8 cellular contexts compared by ENCODE assay signal in the genomic region with DNA sequence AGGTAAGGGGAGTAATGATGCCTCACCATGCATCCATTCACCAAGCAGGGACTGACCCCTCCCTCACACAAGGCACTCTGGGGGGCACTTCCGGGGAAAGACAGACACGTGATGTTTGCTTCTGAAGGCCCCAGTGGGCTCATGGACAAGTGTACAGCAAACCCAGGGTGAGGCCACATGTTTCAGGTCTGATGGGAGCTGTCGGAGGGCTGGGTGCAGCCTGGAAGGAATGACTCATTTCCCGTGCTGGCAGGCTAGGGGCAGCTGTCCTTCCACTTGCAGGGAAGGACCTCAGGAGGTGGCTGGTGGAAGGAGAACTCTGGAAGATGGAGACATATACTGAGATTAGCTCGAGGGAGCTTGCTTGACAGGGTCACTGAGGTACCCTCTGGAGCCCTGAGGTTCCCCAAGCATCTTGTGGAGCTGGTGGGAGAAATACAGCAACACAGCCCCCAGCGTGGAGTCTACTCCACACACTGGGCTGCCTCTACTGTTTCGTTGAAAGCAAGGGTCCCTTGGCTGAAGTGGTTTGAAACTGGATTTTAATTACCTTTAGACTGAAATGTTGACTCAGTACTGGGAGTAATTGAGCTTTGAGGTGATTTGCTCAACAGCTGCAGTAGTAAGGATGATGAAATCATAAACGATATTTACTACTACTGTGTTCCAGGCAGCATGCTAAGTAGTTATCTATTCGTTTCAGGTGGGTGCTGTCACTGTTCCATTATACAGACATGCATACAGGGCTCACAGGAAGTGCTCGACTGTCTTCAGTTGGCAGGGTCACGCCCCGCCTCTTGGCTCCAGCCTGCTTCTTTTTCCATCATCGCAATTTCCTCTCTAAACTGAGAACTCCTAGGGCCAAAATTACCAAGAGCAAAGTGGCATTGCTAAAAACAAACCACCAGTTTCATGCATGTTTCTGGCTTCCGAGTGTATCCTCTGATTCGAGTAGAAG.
DNase-seq lines count a peak whose midpoint lies in the region; ATAC-seq and TF ChIP-seq lines count a peak whose summit lies in the region.

No MANE protein-coding gene starts in this region.

- H3K27ac ChIP-seq in HEK293 (ENCODE audit: extremely low read depth, low read depth, low read length) (no peak overlapping the region), RWPE2 (ENCODE audit: poor library complexity, severe bottlenecking) (peak overlapping the region; percentile 67), tibial nerve (peak overlapping the region; percentile 19 to 94 (median 68))

- TF ChIP-seq CTCF in HEK293 (tag by site-specific recombination; IDR thresholded peaks at IDR 0.05) (no peak), RWPE2 (IDR thresholded peaks at IDR 0.05; ENCODE audit: poor library complexity, severe bottlenecking) (peak; percentile 52), chondrocyte (IDR thresholded peaks at IDR 0.05) (peak; percentile 29), tibial nerve (IDR thresholded peaks at IDR 0.05) (no peak)

- H3K36me3 ChIP-seq in HEK293 (ENCODE audit: control insufficient read depth in 2 of 2, insufficient read depth in 1 of 2, low read length in 2 of 2) = no peaks in the 10 kb centered on the region
- H3K36me3 ChIP-seq in RWPE2 (ENCODE audit: low read depth) = no peaks in the 10 kb centered on the region
- H3K36me3 ChIP-seq in tibial nerve = no peaks in the 10 kb centered on the region

- POLR2A ChIA-PET in HEK293 (lab: Yijun Ruan, JAX) = no interaction called here

- no peak overlapping the region for H3K4me3 Mint-ChIP-seq in chondrocyte (ENCODE audit: unreplicated experiment)

- no peak overlapping the region for H3K4me3 ChIP-seq in HEK293 (ENCODE audit: low read depth, low read length)
- H3K4me3 ChIP-seq in RWPE2 (ENCODE audit: severe bottlenecking) = no peak overlapping the region
- H3K4me3 ChIP-seq in tibial nerve = no peak overlapping the region

- H3K27ac Mint-ChIP-seq in chondrocyte (ENCODE audit: unreplicated experiment) = peak overlapping the region; percentile 92

- H3K9me3 ChIP-seq in HEK293 (ENCODE audit: control insufficient read depth, insufficient read depth, low read depth, low read length) (no peaks in the 10 kb centered on the region), RWPE2 (ENCODE audit: severe bottlenecking) (no peaks in the 10 kb centered on the region), tibial nerve (no peaks in the 10 kb centered on the region)

- no peaks in the 10 kb centered on the region for H3K36me3 Mint-ChIP-seq in chondrocyte (ENCODE audit: low read depth)

- peak; percentile 84 for DNase-seq in RWPE2 (ENCODE audit: low spot score)
- DNase-seq in chondrocyte (ENCODE audit: low spot score) = no peak
- peak; percentile 84 for DNase-seq in myocyte (ENCODE audit: low read depth)
- DNase-seq in tibial nerve (ENCODE audit: low spot score in 2 of 2) = peak in 1 of 2 donors; percentile 48
- DNase-seq in GOT3 (lab: John Stamatoyannopoulos, UW) = no peak

- TF ChIP-seq POLR2A in tibial nerve (IDR thresholded peaks at IDR 0.05) = no peak

- CTCF ChIA-PET in HEK293 (lab: Yijun Ruan, JAX) = no interaction called here

- H3K4me1 Mint-ChIP-seq in chondrocyte (ENCODE audit: low read depth) = peaks cover 57% of the 10 kb centered on the region

- 34 to 39% methylated on average over 15 of the region's 15 CpGs for WGBS in tibial nerve, 2 donors

- peak; percentile 49 to 65 for TF ChIP-seq EP300 in tibial nerve (IDR thresholded peaks at IDR 0.05)

- ATAC-seq in RWPE2 (ENCODE audit: low read depth) = peak; percentile 92
- ATAC-seq in GM19455 (IDR thresholded peaks at IDR 0.05; ENCODE audit: unreplicated experiment) = no peak
- no peak for ATAC-seq in GM18870 (IDR thresholded peaks at IDR 0.05; ENCODE audit: unreplicated experiment)

- H3K9me3 Mint-ChIP-seq in chondrocyte (ENCODE audit: low read depth) = no peaks in the 10 kb centered on the region

- H3K27me3 ChIP-seq in RWPE2 (ENCODE audit: insufficient read depth, poor library complexity, severe bottlenecking) (no peaks in the 10 kb centered on the region), tibial nerve (no peaks in the 10 kb centered on the region)

- no peaks in the 10 kb centered on the region for H3K27me3 Mint-ChIP-seq in chondrocyte (ENCODE audit: low read depth)

- H3K4me1 ChIP-seq in HEK293 (ENCODE audit: control insufficient read depth, insufficient read depth, low read length) (peaks cover 3% of the 10 kb centered on the region), RWPE2 (ENCODE audit: insufficient read depth, poor library complexity, severe bottlenecking) (peaks cover 16% of the 10 kb centered on the region), tibial nerve (peaks cover 0 to 60% (median 35%) of the 10 kb centered on the region in 4 donors)

TF ChIP-seq in HEK293, 187 proteins besides CTCF, POLR2A, EP300 and RAD21 (continues in another document):
- TF ChIP-seq ZNF560 (tag by site-specific recombination; IDR thresholded peaks at IDR 0.05; ENCODE audit: borderline replicate concordance) (no peak), ZBTB17 (tag by site-specific recombination; IDR thresholded peaks at IDR 0.05) (no peak), ZNF155 (tag by site-specific recombination; IDR thresholded peaks at IDR 0.05) (no peak), ZIC2 (tag by site-specific recombination; IDR thresholded peaks at IDR 0.05) (peak; percentile 75), ZNF214 (tag by site-specific recombination; IDR thresholded peaks at IDR 0.05; ENCODE audit: borderline replicate concordance) (no peak), ZNF37A (tag by site-specific recombination; IDR thresholded peaks at IDR 0.05) (no peak), GLIS1 (tag by site-specific recombination; IDR thresholded peaks at IDR 0.05) (peak; percentile 62), ZNF169 (tag by site-specific recombination; IDR thresholded peaks at IDR 0.05) (no peak), ZNF600 (tag by site-specific recombination; IDR thresholded peaks at IDR 0.05) (peak; percentile 53; the same call in 1 of the 2 replicates), ZNF311 (tag by site-specific recombination; IDR thresholded peaks at IDR 0.05; ENCODE audit: borderline replicate concordance) (no peak), ZFP69B (tag by site-specific recombination; IDR thresholded peaks at IDR 0.05) (no peak), ZBTB48 (tag by site-specific recombination; IDR thresholded peaks at IDR 0.05) (0 out of 2 replicates have a peak, but pooled peaks have one; percentile 57), OSR2 (tag by site-specific recombination; IDR thresholded peaks at IDR 0.05) (peak; percentile 39; the same call in 1 of the 2 replicates), ZNF335 (tag by site-specific recombination; conservative IDR thresholded peaks at IDR 0.05) (peak; percentile 73)
- TF ChIP-seq, protein P1, sequence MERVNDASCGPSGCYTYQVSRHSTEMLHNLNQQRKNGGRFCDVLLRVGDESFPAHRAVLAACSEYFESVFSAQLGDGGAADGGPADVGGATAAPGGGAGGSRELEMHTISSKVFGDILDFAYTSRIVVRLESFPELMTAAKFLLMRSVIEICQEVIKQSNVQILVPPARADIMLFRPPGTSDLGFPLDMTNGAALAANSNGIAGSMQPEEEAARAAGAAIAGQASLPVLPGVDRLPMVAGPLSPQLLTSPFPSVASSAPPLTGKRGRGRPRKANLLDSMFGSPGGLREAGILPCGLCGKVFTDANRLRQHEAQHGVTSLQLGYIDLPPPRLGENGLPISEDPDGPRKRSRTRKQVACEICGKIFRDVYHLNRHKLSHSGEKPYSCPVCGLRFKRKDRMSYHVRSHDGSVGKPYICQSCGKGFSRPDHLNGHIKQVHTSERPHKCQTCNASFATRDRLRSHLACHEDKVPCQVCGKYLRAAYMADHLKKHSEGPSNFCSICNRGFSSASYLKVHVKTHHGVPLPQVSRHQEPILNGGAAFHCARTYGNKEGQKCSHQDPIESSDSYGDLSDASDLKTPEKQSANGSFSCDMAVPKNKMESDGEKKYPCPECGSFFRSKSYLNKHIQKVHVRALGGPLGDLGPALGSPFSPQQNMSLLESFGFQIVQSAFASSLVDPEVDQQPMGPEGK (tag by site-specific recombination; IDR thresholded peaks at IDR 0.05) = 0 out of 2 replicates have a peak, but pooled peaks have one; percentile 30
- TF ChIP-seq, protein P2, sequence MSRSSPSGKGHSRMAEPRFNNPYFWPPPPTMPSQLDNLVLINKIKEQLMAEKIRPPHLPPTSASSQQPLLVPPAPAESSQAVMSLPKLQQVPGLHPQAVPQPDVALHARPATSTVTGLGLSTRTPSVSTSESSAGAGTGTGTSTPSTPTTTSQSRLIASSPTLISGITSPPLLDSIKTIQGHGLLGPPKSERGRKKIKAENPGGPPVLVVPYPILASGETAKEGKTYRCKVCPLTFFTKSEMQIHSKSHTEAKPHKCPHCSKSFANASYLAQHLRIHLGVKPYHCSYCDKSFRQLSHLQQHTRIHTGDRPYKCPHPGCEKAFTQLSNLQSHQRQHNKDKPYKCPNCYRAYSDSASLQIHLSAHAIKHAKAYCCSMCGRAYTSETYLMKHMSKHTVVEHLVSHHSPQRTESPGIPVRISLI (tag by site-specific recombination; IDR thresholded peaks at IDR 0.05) = no peak
- TF ChIP-seq, protein P3, sequence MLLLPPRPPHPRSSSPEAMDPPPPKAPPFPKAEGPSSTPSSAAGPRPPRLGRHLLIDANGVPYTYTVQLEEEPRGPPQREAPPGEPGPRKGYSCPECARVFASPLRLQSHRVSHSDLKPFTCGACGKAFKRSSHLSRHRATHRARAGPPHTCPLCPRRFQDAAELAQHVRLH (tag by site-specific recombination; IDR thresholded peaks at IDR 0.05) = no peak

Comparison
In these comparisons a context has a peak if more than half of its experiments do, and no peak if none do; other contexts are left out.
1. CTCF ChIP-seq: peak in RWPE2 (single experiment) and chondrocyte (single experiment); none in HEK293 (single experiment) and tibial nerve (0 of 5).
2. DNase-seq: peak in RWPE2 (single experiment) and myocyte (single experiment); none in chondrocyte (single experiment) and GOT3 (single experiment).